Comparison of ENCODE assay signal across 18 cellular contexts in genomic region chr15:100705065-100705464, GRCh38.
"Had no signal": no experiment of that assay in that cellular context is flagged by ENCODE, and none has a peak within 500 bp of the region (broad histone marks: within the 10 kb centered on the region; RNA-seq: fewer than 3 reads in every experiment).

No MANE protein-coding gene starts in this region.

- H3K9me3 ChIP-seq: transverse colon had no signal

- H3K4me2 ChIP-seq: hepatocyte had no signal

- H3K27ac Mint-ChIP-seq: activated B cell treated with CpG ODN at 0.5 μM for 24 hours; activated CD4-positive, alpha-beta T cell treated with anti-CD3 and anti-CD28 coated beads, Interleukin-2, amount 10 ng/mL, durations not matched to agents 24 days and 14 days; activated CD8-positive, alpha-beta T cell treated with anti-CD3 and anti-CD28 coated beads, Interleukin-2, amount 10 ng/mL, durations not matched to agents 7 days and 5 days; activated naive CD8-positive, alpha-beta T cell treated with anti-CD3 and anti-CD28 coated beads, Interleukin-2, amount 10 ng/mL, durations not matched to agents 7 days and 5 days; natural killer cell treated with Interleukin-12 subunit alpha and Interleukin-12 subunit beta and Interleukin-15 and Interleukin-18, amount 100 ng/mL, for 72 hours; T-helper 1 cell treated with Interleukin-12 subunit alpha and Interleukin-12 subunit beta and Interleukin-4 antibody, amounts not matched to agents 30 μg/mL and 1 μg/mL, for 36 hours had no signal

- H3K27ac ChIP-seq: hepatocyte, skin epidermis, transverse colon had no signal

- H2AFZ ChIP-seq: hepatocyte had no signal

- H3K79me2 ChIP-seq: hepatocyte had no signal

- ATAC-seq: activated CD8-positive, alpha-beta T cell treated with anti-CD3 and anti-CD28 coated beads, Interleukin-2, amount 10 ng/mL, durations not matched to agents 7 days and 5 days; left ventricle myocardium superior; natural killer cell treated with Interleukin-12 subunit alpha and Interleukin-12 subunit beta and Interleukin-15 and Interleukin-18, amount 100 ng/mL, for 72 hours; right cardiac atrium had no signal

- H3K36me3 ChIP-seq: transverse colon had no signal

- H3K4me3 Mint-ChIP-seq: activated B cell treated with CpG ODN at 0.5 μM for 24 hours; activated CD4-positive, alpha-beta T cell treated with anti-CD3 and anti-CD28 coated beads, Interleukin-2, amount 10 ng/mL, durations not matched to agents 24 days and 14 days; activated CD8-positive, alpha-beta T cell treated with anti-CD3 and anti-CD28 coated beads, Interleukin-2, amount 10 ng/mL, durations not matched to agents 7 days and 5 days; activated naive CD8-positive, alpha-beta T cell treated with anti-CD3 and anti-CD28 coated beads, Interleukin-2, amount 10 ng/mL, durations not matched to agents 7 days and 5 days; natural killer cell treated with Interleukin-12 subunit alpha and Interleukin-12 subunit beta and Interleukin-15 and Interleukin-18, amount 100 ng/mL, for 72 hours; T-helper 1 cell treated with Interleukin-12 subunit alpha and Interleukin-12 subunit beta and Interleukin-4 antibody, amounts not matched to agents 30 μg/mL and 1 μg/mL, for 36 hours had no signal

- DNase-seq: activated B cell treated with CpG ODN at 0.5 μM for 24 hours; activated CD4-positive, alpha-beta T cell treated with anti-CD3 and anti-CD28 coated beads, Interleukin-2, amount 10 ng/mL, durations not matched to agents 24 days and 14 days; activated CD8-positive, alpha-beta T cell treated with anti-CD3 and anti-CD28 coated beads, Interleukin-2, amount 10 ng/mL, durations not matched to agents 7 days and 5 days; activated naive CD8-positive, alpha-beta T cell treated with anti-CD3 and anti-CD28 coated beads, Interleukin-2, amount 10 ng/mL, durations not matched to agents 7 days and 5 days; cerebellar nuclear complex; left ventricle myocardium superior; mesendoderm; nucleus accumbens; right cardiac atrium; stimulated activated CD4-positive, alpha-beta T cell treated with anti-CD3 and anti-CD28 coated beads, Interleukin-15, amount 100 ng/mL, for 24 hours; stimulated activated CD4-positive, alpha-beta T cell treated with anti-CD3 and anti-CD28 coated beads, Interleukin-4, amount 100 ng/mL, for 24 hours; stimulated activated naive CD4-positive, alpha-beta T cell; substantia nigra; transverse colon had no signal

- H3K27me3 ChIP-seq: hepatocyte, transverse colon had no signal

- H3K4me1 Mint-ChIP-seq: activated B cell treated with CpG ODN at 0.5 μM for 24 hours had no signal

- H3K4me1 ChIP-seq: transverse colon had no signal

- H3K4me3 ChIP-seq: hepatocyte, skin epidermis, transverse colon had no signal
